Comparison of ENCODE assay signal across 17 cellular contexts in genomic region chr2:230946429-230947234, GRCh38. TPM values are rescaled to one million over a fixed set of nuclear protein-coding genes. Genes with fewer than 3 reads are reported as not detected.
DNase-seq lines count a peak whose midpoint lies in the region; ATAC-seq and TF ChIP-seq lines count a peak whose summit lies in the region.
"Had no signal": no experiment of that assay in that cellular context is flagged by ENCODE, and none has a peak within 500 bp of the region (broad histone marks: within the 10 kb centered on the region; RNA-seq: fewer than 3 reads in every experiment).

No MANE protein-coding gene starts in this region.

- H3K4me3 Mint-ChIP-seq in activated CD8-positive, alpha-beta memory T cell treated with anti-CD3 and anti-CD28 coated beads, Interleukin-2, amount 10 ng/mL, durations not matched to agents 7 days and 5 days = peak overlapping the region; percentile 79
- no peak overlapping the region for H3K4me3 Mint-ChIP-seq in GM23338
- H3K4me3 Mint-ChIP-seq in endodermal cell = no peak overlapping the region

- H2AFZ ChIP-seq in GM23338 (peak overlapping the region; percentile 72; the same call in 1 of the 2 replicates), osteoblast (ENCODE audit: low read length) (no peak overlapping the region)

- H3K27ac ChIP-seq in GM23338 (ENCODE audit: low read depth) (no peak overlapping the region), osteoblast (ENCODE audit: low read depth, low read length) (no peak overlapping the region), endodermal cell (ENCODE audit: low read depth, low read length) (no peak overlapping the region)
- H3K27ac ChIP-seq: HL-60, RWPE1 had no signal

- H3K36me3 ChIP-seq in GM23338 (ENCODE audit: insufficient read depth) (no peaks in the 10 kb centered on the region), osteoblast (ENCODE audit: insufficient read depth, low read length) (no peaks in the 10 kb centered on the region), endodermal cell (ENCODE audit: control insufficient read depth, insufficient read depth, low read length) (no peaks in the 10 kb centered on the region)
- H3K36me3 ChIP-seq: BLaER1 treated with 17β-estradiol and CSF1 and Interleukin-3, amounts not matched to agents 10 nM and 100 nM had no signal

- CTCF ChIA-PET in activated CD8-positive, alpha-beta memory T cell treated with anti-CD3 and anti-CD28 coated beads, Interleukin-2, amount 10 ng/mL, durations not matched to agents 7 days and 5 days (lab: Charles Lee) = interaction anchor here (1.0 to 4.7 kb wide), 8 partner anchors 9 to 106 kb away, joined by 3 to 27 read pairs (median 4); partner anchors contain the start of genes GPR55 and ITM2C

- peak; percentile 59 for DNase-seq in activated CD8-positive, alpha-beta memory T cell treated with anti-CD3 and anti-CD28 coated beads, Interleukin-2, amount 10 ng/mL, durations not matched to agents 7 days and 5 days
- no peak for DNase-seq in activated CD8-positive, alpha-beta memory T cell treated with anti-CD3 and anti-CD28 coated beads, Interleukin-2, amount 50 U/mL, for 4 hours
- DNase-seq in GM12865 (ENCODE audit: low read depth) (peak; percentile 66), GM23338 (ENCODE audit: low spot score) (no peak), osteoblast (ENCODE audit: insufficient read length, low spot score, missing footprints) (peak; percentile 62), kidney tubule cell (ENCODE audit: low spot score) (no peak), DMS153 treated with DMSO at 0.1 percent for 48 hours (lab: John Stamatoyannopoulos, UW; ENCODE audit: unreplicated experiment) (no peak), endodermal cell (no peak)
- DNase-seq: NCI-H1048, NCI-H446 had no signal

- H3F3A ChIP-seq in GM23338 (replicated peaks; ENCODE audit: low read depth) = no peaks in the 10 kb centered on the region

- H3K27me3 ChIP-seq in GM23338 (ENCODE audit: insufficient read depth) (no peaks in the 10 kb centered on the region), osteoblast (ENCODE audit: insufficient read depth, low read length) (no peaks in the 10 kb centered on the region), endodermal cell (ENCODE audit: control insufficient read depth, insufficient read depth, low read length, poor library complexity, severe bottlenecking) (no peaks in the 10 kb centered on the region)
- H3K27me3 ChIP-seq: BLaER1 treated with 17β-estradiol and CSF1 and Interleukin-3, amounts not matched to agents 10 nM and 100 nM had no signal

- 92 to 96% methylated on average over 3 to 7 of the region's 7 CpGs for WGBS in endodermal cell (ENCODE audit: insufficient coverage in 1 of 2, insufficient read length in 1 of 2), 2 experiments

- H4K20me1 ChIP-seq in GM23338 (replicated peaks; ENCODE audit: insufficient read depth) (no peaks in the 10 kb centered on the region), osteoblast (ENCODE audit: insufficient read depth, low read length) (no peaks in the 10 kb centered on the region)
- H4K20me1 ChIP-seq: BLaER1 treated with 17β-estradiol and CSF1 and Interleukin-3, amounts not matched to agents 10 nM and 100 nM had no signal

- TF ChIP-seq CTCF in GM12865 (IDR thresholded peaks at IDR 0.05; ENCODE audit: insufficient read depth, low read depth, low read length, missing control alignments) = no peak
- no peak for TF ChIP-seq CTCF in GM23338 (conservative IDR thresholded peaks at IDR 0.05; ENCODE audit: low read depth in 2 of 2)
- TF ChIP-seq CTCF in osteoblast (IDR thresholded peaks at IDR 0.05; ENCODE audit: extremely low read depth, low read depth, low read length) = no peak
- TF ChIP-seq CTCF in endodermal cell (conservative IDR thresholded peaks at IDR 0.05) = no peak

- peaks cover 22% of the 10 kb centered on the region for H3K36me3 Mint-ChIP-seq in activated CD8-positive, alpha-beta memory T cell treated with anti-CD3 and anti-CD28 coated beads, Interleukin-2, amount 10 ng/mL, durations not matched to agents 7 days and 5 days
- H3K36me3 Mint-ChIP-seq in GM23338 (ENCODE audit: low read depth) = no peaks in the 10 kb centered on the region; the same call in 2 of the 3 replicates
- H3K36me3 Mint-ChIP-seq in endodermal cell (ENCODE audit: low read depth) = no peaks in the 10 kb centered on the region

- H3K9me2 ChIP-seq in GM23338 (ENCODE audit: insufficient read depth) = no peaks in the 10 kb centered on the region

- H3K9me3 ChIP-seq in osteoblast (ENCODE audit: low read depth, low read length) = no peaks in the 10 kb centered on the region
- H3K9me3 ChIP-seq in endodermal cell (ENCODE audit: control insufficient read depth, low read length) = no peaks in the 10 kb centered on the region
- H3K9me3 ChIP-seq: BLaER1 treated with 17β-estradiol and CSF1 and Interleukin-3, amounts not matched to agents 10 nM and 100 nM had no signal

- H3K79me2 ChIP-seq in GM23338 (replicated peaks; ENCODE audit: insufficient read depth) (no peaks in the 10 kb centered on the region), osteoblast (ENCODE audit: insufficient read depth, low read length) (no peaks in the 10 kb centered on the region)

- H3K4me1 Mint-ChIP-seq in activated CD8-positive, alpha-beta memory T cell treated with anti-CD3 and anti-CD28 coated beads, Interleukin-2, amount 10 ng/mL, durations not matched to agents 7 days and 5 days = peaks cover 86% of the 10 kb centered on the region
- H3K4me1 Mint-ChIP-seq in GM23338 (no peaks in the 10 kb centered on the region; the same call in 2 of the 3 replicates), endodermal cell (peaks cover 4% of the 10 kb centered on the region)

- peak overlapping the region; percentile 66 for H3K4me3 ChIP-seq in GM12865 (ENCODE audit: low read depth, low read length)
- H3K4me3 ChIP-seq in GM23338 = no peak overlapping the region
- no peak overlapping the region for H3K4me3 ChIP-seq in osteoblast (ENCODE audit: insufficient read depth, low read length)
- H3K4me3 ChIP-seq in endodermal cell (ENCODE audit: low read length) = no peak overlapping the region
- H3K4me3 ChIP-seq: BLaER1 treated with 17β-estradiol and CSF1 and Interleukin-3, amounts not matched to agents 10 nM and 100 nM; K562 had no signal

- H3K27ac Mint-ChIP-seq in activated CD8-positive, alpha-beta memory T cell treated with anti-CD3 and anti-CD28 coated beads, Interleukin-2, amount 10 ng/mL, durations not matched to agents 7 days and 5 days = peak overlapping the region; percentile 89
- H3K27ac Mint-ChIP-seq in GM23338 (no peak overlapping the region), endodermal cell (no peak overlapping the region)

- no peak overlapping the region for H3K9ac ChIP-seq in endodermal cell (ENCODE audit: extremely low read depth, low read length, poor library complexity, severe bottlenecking)

- peak; percentile 3 for ATAC-seq in activated CD8-positive, alpha-beta memory T cell treated with anti-CD3 and anti-CD28 coated beads, Interleukin-2, amount 10 ng/mL, durations not matched to agents 7 days and 5 days
- ATAC-seq in GM23338 = no peak
- ATAC-seq: K562 had no signal

- H3K4me1 ChIP-seq in GM23338 (ENCODE audit: insufficient read depth) = no peaks in the 10 kb centered on the region
- no peaks in the 10 kb centered on the region for H3K4me1 ChIP-seq in osteoblast (ENCODE audit: insufficient read depth, low read length)
- no peaks in the 10 kb centered on the region for H3K4me1 ChIP-seq in endodermal cell (ENCODE audit: control insufficient read depth, insufficient read depth, low read length)

- H3K4me2 ChIP-seq in GM23338 (no peak overlapping the region), osteoblast (ENCODE audit: insufficient read depth, low read length) (no peak overlapping the region)

- no peaks in the 10 kb centered on the region for H3K9me3 Mint-ChIP-seq in activated CD8-positive, alpha-beta memory T cell treated with anti-CD3 and anti-CD28 coated beads, Interleukin-2, amount 10 ng/mL, durations not matched to agents 7 days and 5 days (ENCODE audit: low read depth)
- H3K9me3 Mint-ChIP-seq in GM23338 = no peaks in the 10 kb centered on the region; the same call in 2 of the 3 replicates
- no peaks in the 10 kb centered on the region for H3K9me3 Mint-ChIP-seq in endodermal cell

- H3K27me3 Mint-ChIP-seq in activated CD8-positive, alpha-beta memory T cell treated with anti-CD3 and anti-CD28 coated beads, Interleukin-2, amount 10 ng/mL, durations not matched to agents 7 days and 5 days = peaks cover 33% of the 10 kb centered on the region
- H3K27me3 Mint-ChIP-seq in GM23338 (ENCODE audit: insufficient read depth, low read depth, poor library complexity) = peaks cover 9% of the 10 kb centered on the region
- H3K27me3 Mint-ChIP-seq in endodermal cell (ENCODE audit: insufficient read depth) = no peaks in the 10 kb centered on the region

TF ChIP-seq in GM23338, 12 proteins besides CTCF, POLR2A, EP300 and RAD21 (continues in another document):
- no peak for TF ChIP-seq CREB1 (CRISPR knock-in tag; IDR thresholded peaks at IDR 0.05; ENCODE audit: low read depth)
- no peak for TF ChIP-seq EZH2phosphoT487 (IDR thresholded peaks at IDR 0.05; ENCODE audit: unreplicated experiment)
- TF ChIP-seq ZNF331 (CRISPR knock-in tag; IDR thresholded peaks at IDR 0.05; ENCODE audit: low read depth) = no peak
- TF ChIP-seq ZNF114 (CRISPR knock-in tag; IDR thresholded peaks at IDR 0.05) = no peak
- TF ChIP-seq EZH2 (IDR thresholded peaks at IDR 0.05; ENCODE audit: low read depth, unreplicated experiment) = no peak

RNA-seq across cellular contexts. Expression of gene GPR55, which starts 21.6 kb away (rescaled TPM):
- total RNA-seq in activated CD8-positive, alpha-beta memory T cell treated with anti-CD3 and anti-CD28 coated beads, Interleukin-2, amount 10 ng/mL, durations not matched to agents 7 days and 5 days = 10 to 100 TPM; 42.1 to 58.8 TPM
- not detected in 2 replicates for total RNA-seq in GM23338 (2014; rRNA removed; shearing (Covaris generic))
- not detected in 2 replicates for polyA plus RNA-seq in GM23338 (2016; fragmentation: Nextera tagmentation; extraction: Ambion mirVana)
- not detected in 2 replicates for total RNA-seq in osteoblast
- total RNA-seq in endodermal cell = 1 to 10 TPM; 2.6 to 7.5 TPM
- polyA plus RNA-seq in endodermal cell (2013, experiment 1 of 2) = 0.64 TPM
- polyA plus RNA-seq in endodermal cell (2013, experiment 2 of 2) = 0.21 TPM
- total RNA-seq: Daoy, H1 had no signal
- polyA plus RNA-seq: H1 had no signal

RNA-seq across cellular contexts. Expression of gene SPATA3, which starts 49.3 kb away (rescaled TPM):
- total RNA-seq in activated CD8-positive, alpha-beta memory T cell treated with anti-CD3 and anti-CD28 coated beads, Interleukin-2, amount 10 ng/mL, durations not matched to agents 7 days and 5 days = 1 to 10 TPM in 1 of 2 experiments, under 1 TPM in 1; 0.44 to 1.2 TPM
- not detected in 2 replicates for total RNA-seq in GM23338 (2014; rRNA removed; shearing (Covaris generic))
- not detected in 2 replicates for polyA plus RNA-seq in GM23338 (2016; fragmentation: Nextera tagmentation; extraction: Ambion mirVana)
- total RNA-seq in osteoblast (not detected in 2 replicates), endodermal cell (not detected)
- not detected for polyA plus RNA-seq in endodermal cell (2013, experiment 1 of 2)
- not detected for polyA plus RNA-seq in endodermal cell (2013, experiment 2 of 2)
- total RNA-seq: A172, Daoy, H1, K562 had no signal
- polyA plus RNA-seq: H1, K562 had no signal

Comparison
In these comparisons a context has a peak if more than half of its experiments do, and no peak if none do; other contexts are left out.
1. DNase-seq: peak in activated CD8-positive, alpha-beta memory T cell treated with anti-CD3 and anti-CD28 coated beads, Interleukin-2, amount 10 ng/mL, durations not matched to agents 7 days and 5 days (single experiment), GM12865 (single experiment) and osteoblast (single experiment); none in activated CD8-positive, alpha-beta memory T cell treated with anti-CD3 and anti-CD28 coated beads, Interleukin-2, amount 50 U/mL, for 4 hours (single experiment), GM23338 (single experiment), kidney tubule cell (single experiment), DMS153 treated with DMSO at 0.1 percent for 48 hours (single experiment) and endodermal cell (single experiment).
2. RNA of gene GPR55, which starts 21.6 kb away (total RNA-seq): 42.1 to 58.8 TPM in activated CD8-positive, alpha-beta memory T cell treated with anti-CD3 and anti-CD28 coated beads, Interleukin-2, amount 10 ng/mL, durations not matched to agents 7 days and 5 days; 2.6 to 7.5 TPM in endodermal cell, not detected in GM23338 and not detected in osteoblast; every median in the first group is over 4 times any median in the second.